In the genomic region with DNA sequence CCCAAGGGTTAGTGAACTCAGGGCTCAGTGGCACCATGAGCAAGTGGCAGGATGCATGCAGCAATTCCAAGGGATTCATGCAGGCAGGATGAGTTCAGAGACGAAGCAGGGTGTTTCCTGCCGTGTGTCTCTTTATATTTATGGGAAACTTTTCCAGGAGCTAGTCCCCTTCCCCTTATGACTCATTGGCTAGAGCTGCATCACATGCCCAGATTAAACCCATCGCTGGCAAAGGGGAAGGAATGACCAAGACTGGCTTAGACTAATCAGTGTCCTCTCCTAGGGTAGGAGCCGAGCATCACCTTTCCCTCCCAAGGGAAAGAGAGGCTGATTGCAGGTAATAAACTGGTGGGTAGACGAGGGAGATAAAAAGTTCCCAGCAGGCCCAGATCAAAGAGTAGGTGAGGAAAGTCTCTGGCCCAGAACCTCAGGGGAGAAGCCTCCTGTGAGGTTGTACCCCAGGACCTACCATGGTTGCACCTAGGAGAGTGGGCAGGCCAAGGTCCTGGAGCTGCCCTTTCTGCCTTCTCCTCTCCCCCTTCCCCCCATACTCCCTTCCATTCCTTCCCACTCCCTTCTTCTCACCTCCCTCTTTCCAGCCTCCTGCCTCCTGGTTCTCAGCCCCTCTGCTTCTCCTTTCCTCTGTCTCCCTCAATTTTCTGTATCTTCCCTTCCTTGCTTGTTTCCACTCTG, we compare ENCODE assay signal across 17 cellular contexts.
"Had no signal": no experiment of that assay in that cellular context is flagged by ENCODE, and none has a peak within 500 bp of the region (broad histone marks: within the 10 kb centered on the region; RNA-seq: fewer than 3 reads in every experiment).

No MANE protein-coding gene starts in this region.

- H3K4me1 ChIP-seq: suprapubic skin had no signal

- H3K27ac ChIP-seq: dorsolateral prefrontal cortex, ovary, sigmoid colon, suprapubic skin had no signal

- H3K4me3 ChIP-seq: dorsolateral prefrontal cortex, heart right ventricle, ovary, sigmoid colon, suprapubic skin had no signal

- ATAC-seq: stimulated activated naive CD8-positive, alpha-beta T cell treated with anti-CD3 and anti-CD28 coated beads, Interleukin-15, Interleukin-2, amounts not matched to agents 100 U/mL and 50 U/mL, for 24 hours had no signal

- DNase-seq: activated B cell treated with CpG ODN at 0.5 μM for 24 hours; activated CD4-positive, alpha-beta T cell treated with anti-CD3 and anti-CD28 coated beads, Interleukin-2, amount 10 ng/mL, durations not matched to agents 7 days and 5 days; activated gamma-delta T cell treated with Interleukin-2 at 50 U/mL for 16 hours; activated naive CD8-positive, alpha-beta T cell treated with anti-CD3 and anti-CD28 coated beads, Interleukin-2, amount 10 ng/mL, durations not matched to agents 7 days and 5 days; activated T-cell treated with anti-CD3 and anti-CD28 coated beads, Interleukin-2, amount 50 U/mL, for 48 hours; anterior cingulate cortex; dorsolateral prefrontal cortex; foreskin melanocyte; heart right ventricle; islet precursor cell; left ventricle myocardium superior; mesendoderm; ovary; sigmoid colon; stimulated activated CD4-positive, alpha-beta T cell treated with anti-CD3 and anti-CD28 coated beads, Interleukin-2, amount 100 ng/mL, for 48 hours; stimulated activated naive CD8-positive, alpha-beta T cell treated with anti-CD3 and anti-CD28 coated beads, Interleukin-15, Interleukin-2, amounts not matched to agents 100 U/mL and 50 U/mL, for 24 hours had no signal

- H3K36me3 ChIP-seq: heart right ventricle, ovary, sigmoid colon, suprapubic skin had no signal

- H3K27me3 ChIP-seq: dorsolateral prefrontal cortex, heart right ventricle, ovary, suprapubic skin had no signal

- H3K9me3 ChIP-seq: heart right ventricle, ovary, sigmoid colon, suprapubic skin had no signal
